In the genomic region with DNA sequence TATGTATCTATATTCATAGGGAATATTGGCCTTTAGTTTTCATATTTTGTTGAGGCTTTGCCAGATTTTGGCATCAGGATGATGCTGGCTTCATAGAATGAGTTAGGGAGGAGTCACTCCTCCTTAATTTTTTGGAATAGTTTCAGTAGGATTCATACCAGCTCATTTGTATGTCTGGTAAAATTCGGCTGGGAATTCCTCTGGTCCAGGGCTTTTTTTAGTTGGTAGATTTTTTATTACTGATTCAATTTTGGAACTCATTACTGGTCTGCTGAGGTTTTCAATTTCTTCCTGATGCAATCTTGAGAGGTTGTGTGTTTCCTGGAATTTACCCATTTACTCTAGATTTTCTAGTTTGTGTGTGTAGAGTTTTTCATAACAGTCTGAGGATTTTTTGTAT, we compare ENCODE assay signal across 22 cellular contexts.
"Had no signal": no experiment of that assay in that cellular context is flagged by ENCODE, and none has a peak within 500 bp of the region (broad histone marks: within the 10 kb centered on the region; RNA-seq: fewer than 3 reads in every experiment).

No MANE protein-coding gene starts in this region.

- H3K36me3 ChIP-seq: right atrium auricular region had no signal

- H3K4me1 ChIP-seq: left ventricle myocardium inferior, right atrium auricular region, testis, upper lobe of left lung had no signal

- H3K27me3 ChIP-seq: brain microvascular endothelial cell, right atrium auricular region, testis, upper lobe of left lung had no signal

- H3K9me3 ChIP-seq: testis had no signal

- H3K4me2 ChIP-seq: smooth muscle cell had no signal

- H3K4me3 ChIP-seq: left ventricle myocardium inferior, right atrium auricular region, smooth muscle cell, testis, upper lobe of left lung had no signal

- DNase-seq: activated CD4-positive, alpha-beta T cell treated with anti-CD3 and anti-CD28 coated beads for 48 hours; activated CD8-positive, alpha-beta memory T cell treated with anti-CD3 and anti-CD28 coated beads, Interleukin-2, amount 50 U/mL, for 4 hours; activated CD8-positive, alpha-beta T cell treated with anti-CD3 and anti-CD28 coated beads, Interleukin-2, amount 10 ng/mL, durations not matched to agents 7 days and 5 days; activated effector memory CD4-positive, alpha-beta T cell treated with anti-CD3 and anti-CD28 coated beads, Interleukin-2, amount 50 U/mL, for 16 hours; activated T-cell treated with anti-CD3 and anti-CD28 coated beads, Interleukin-2, amount 50 U/mL, for 48 hours; amygdala; brain microvascular endothelial cell; effector memory CD8-positive, alpha-beta T cell; hypothalamus; kidney; left ventricle myocardium inferior; stimulated activated CD4-positive, alpha-beta T cell treated with anti-CD3 and anti-CD28 coated beads, Interleukin-4, amount 100 ng/mL, for 4 hours; stimulated activated CD8-positive, alpha-beta memory T cell treated with anti-CD3 and anti-CD28 coated beads, Interleukin-4, amount 100 ng/mL, for 48 hours; stimulated activated naive CD8-positive, alpha-beta T cell treated with anti-CD3 and anti-CD28 coated beads, Interleukin-15, amount 100 ng/mL, for 72 hours; T-helper 2 cell; testis; upper lobe of left lung had no signal

- ATAC-seq: activated CD8-positive, alpha-beta T cell treated with anti-CD3 and anti-CD28 coated beads, Interleukin-2, amount 10 ng/mL, durations not matched to agents 7 days and 5 days; activated naive CD4-positive, alpha-beta T cell treated with anti-CD3 and anti-CD28 coated beads, Interleukin-2, amount 50 U/mL, for 72 hours; effector memory CD8-positive, alpha-beta T cell; natural killer cell treated with Interleukin-12 subunit alpha and Interleukin-12 subunit beta and Interleukin-15 and Interleukin-18, amount 100 ng/mL, for 72 hours; stimulated activated naive CD8-positive, alpha-beta T cell treated with anti-CD3 and anti-CD28 coated beads, Interleukin-15, amount 100 ng/mL, for 72 hours; WTC11 had no signal

- H3K27ac ChIP-seq: brain microvascular endothelial cell, left ventricle myocardium inferior, right atrium auricular region, testis, upper lobe of left lung had no signal
